ENCODE assay signal across 1 cellular context in the genomic region with DNA sequence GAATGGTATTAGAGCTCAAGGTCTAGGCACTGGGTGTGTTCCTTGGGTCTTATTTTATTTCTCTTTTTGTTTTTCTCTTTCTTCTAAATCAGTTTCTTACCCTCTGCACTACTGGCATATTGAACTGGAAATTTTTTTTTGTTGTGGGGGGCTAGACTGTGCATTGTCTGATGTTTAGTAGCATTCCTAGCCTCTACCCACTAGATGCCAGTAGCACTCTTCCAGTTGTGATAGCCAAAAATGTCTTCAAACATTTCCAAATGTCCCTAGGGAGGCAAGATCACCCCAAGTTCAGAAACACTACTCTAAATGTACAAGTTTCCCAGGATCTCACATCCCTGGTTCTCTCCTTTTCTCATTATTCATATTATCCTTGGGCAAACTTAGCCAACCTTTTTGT.
TF ChIP-seq lines count a peak whose summit lies in the region.

No MANE protein-coding gene starts in this region.

TF ChIP-seq in A549, 52 proteins besides CTCF, POLR2A, EP300 and RAD21:
- TF ChIP-seq FOXS1 (CRISPR knock-in tag; IDR thresholded peaks at IDR 0.05), result no peak
- no peak for TF ChIP-seq EHMT2 (IDR thresholded peaks at IDR 0.05; ENCODE audit: low read depth)
- TF ChIP-seq, protein P1, sequence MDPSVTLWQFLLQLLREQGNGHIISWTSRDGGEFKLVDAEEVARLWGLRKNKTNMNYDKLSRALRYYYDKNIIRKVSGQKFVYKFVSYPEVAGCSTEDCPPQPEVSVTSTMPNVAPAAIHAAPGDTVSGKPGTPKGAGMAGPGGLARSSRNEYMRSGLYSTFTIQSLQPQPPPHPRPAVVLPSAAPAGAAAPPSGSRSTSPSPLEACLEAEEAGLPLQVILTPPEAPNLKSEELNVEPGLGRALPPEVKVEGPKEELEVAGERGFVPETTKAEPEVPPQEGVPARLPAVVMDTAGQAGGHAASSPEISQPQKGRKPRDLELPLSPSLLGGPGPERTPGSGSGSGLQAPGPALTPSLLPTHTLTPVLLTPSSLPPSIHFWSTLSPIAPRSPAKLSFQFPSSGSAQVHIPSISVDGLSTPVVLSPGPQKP (IDR thresholded peaks at IDR 0.05; ENCODE audit: low read depth, low read length), result no peak
- TF ChIP-seq ESRRA (IDR thresholded peaks at IDR 0.05; ENCODE audit: borderline replicate concordance, low read length), result no peak
- TF ChIP-seq RARB (CRISPR knock-in tag; IDR thresholded peaks at IDR 0.05), result no peak
- no peak for TF ChIP-seq SREBF2 (IDR thresholded peaks at IDR 0.05)
- TF ChIP-seq, protein P2, sequence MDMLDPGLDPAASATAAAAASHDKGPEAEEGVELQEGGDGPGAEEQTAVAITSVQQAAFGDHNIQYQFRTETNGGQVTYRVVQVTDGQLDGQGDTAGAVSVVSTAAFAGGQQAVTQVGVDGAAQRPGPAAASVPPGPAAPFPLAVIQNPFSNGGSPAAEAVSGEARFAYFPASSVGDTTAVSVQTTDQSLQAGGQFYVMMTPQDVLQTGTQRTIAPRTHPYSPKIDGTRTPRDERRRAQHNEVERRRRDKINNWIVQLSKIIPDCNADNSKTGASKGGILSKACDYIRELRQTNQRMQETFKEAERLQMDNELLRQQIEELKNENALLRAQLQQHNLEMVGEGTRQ (IDR thresholded peaks at IDR 0.05), result no peak
- no peak for TF ChIP-seq HEYL (CRISPR knock-in tag; IDR thresholded peaks at IDR 0.05)
